Comparison of ENCODE assay signal across 8 cellular contexts in genomic region chr5:108727639-108728565, GRCh38. TPM values are rescaled to one million over a fixed set of nuclear protein-coding genes. Genes with fewer than 3 reads are reported as not detected.
DNase-seq lines count a peak whose midpoint lies in the region; ATAC-seq and TF ChIP-seq lines count a peak whose summit lies in the region.

No MANE protein-coding gene starts in this region.

- in situ Hi-C loops in GM13976 (cut with MboI; ENCODE audit: low sequenced_read_pairs, unreplicated experiment), result no loop called here

- no peaks in the 10 kb centered on the region for H3K36me3 ChIP-seq in ascending aorta
- no peaks in the 10 kb centered on the region for H3K36me3 ChIP-seq in left ventricle myocardium inferior

- intact Hi-C loops in ascending aorta (cut with DNase I), result loop anchor here (1.0 to 5.0 kb wide), 4 partner anchors 20 to 346 kb away; partner anchors contain the start of gene FBXL17
- intact Hi-C loops in left ventricle myocardium inferior (cut with micrococcal nuclease), result no loop called here
- intact Hi-C loops in posterior cingulate gyrus (cut with DNase I), result loop anchor here (2.0 kb wide), 1 partner anchor 21 kb away; no protein-coding TSS in a partner anchor

- H3K4me3 ChIP-seq in ascending aorta, result peak overlapping the region; percentile 81 to 98
- H3K4me3 ChIP-seq in left ventricle myocardium inferior, result peak overlapping the region; percentile 86

- TF ChIP-seq CTCF in GM13976 (IDR thresholded peaks at IDR 0.05; ENCODE audit: borderline replicate concordance, control extremely low read depth, extremely low read depth, insufficient read depth, missing control alignments), result no peak
- no peak for TF ChIP-seq CTCF in ascending aorta (IDR thresholded peaks at IDR 0.05)
- no peak for TF ChIP-seq CTCF in left ventricle myocardium inferior (IDR thresholded peaks at IDR 0.05; ENCODE audit: borderline replicate concordance)

- peaks cover 15 to 18% of the 10 kb centered on the region in 2 donors for H3K27me3 Mint-ChIP-seq in T-cell

- DNase-seq in GM13976 (ENCODE audit: low spot score) (peak; percentile 83), NCI-H128 (lab: John Stamatoyannopoulos, UW; ENCODE audit: unreplicated experiment) (peak; percentile 34), T-cell (peak in 32 of 34 experiments; percentile 9 to 47 (median 22)), ascending aorta (ENCODE audit: low spot score in 2 of 2) (peak; percentile 71 to 94), left ventricle myocardium inferior (peak; percentile 92), posterior cingulate gyrus (peak; percentile 73 to 98 (median 80))
- DNase-seq in NK-92 treated with Interleukin-12 subunit alpha and Interleukin-12 subunit beta, amount 100 ng/mL, for 24 hours (lab: John Stamatoyannopoulos, UW), result no peak

- peaks cover 24 to 30% (median 27%) of the 10 kb centered on the region in 3 donors for H3K4me1 Mint-ChIP-seq in T-cell

- ATAC-seq in HG02678 (IDR thresholded peaks at IDR 0.05; ENCODE audit: unreplicated experiment) (peak; percentile 78), T-cell (replicated peaks in 1 of 4) (peak; percentile 71 to 85 (median 80))

- POLR2A ChIA-PET in T-cell (lab: Charles Lee), result interaction anchor here in 1 of 2 donors (0.7 to 1.1 kb wide), 3 partner anchors 20 to 1162 kb away, joined by 3 to 5 read pairs (median 4); partner anchors contain the start of gene FER

- no peaks in the 10 kb centered on the region for H3K36me3 Mint-ChIP-seq in T-cell

- H3K9me3 Mint-ChIP-seq in T-cell, result no peaks in the 10 kb centered on the region

- H3K27me3 ChIP-seq in ascending aorta, result no peaks in the 10 kb centered on the region
- no peaks in the 10 kb centered on the region for H3K27me3 ChIP-seq in left ventricle myocardium inferior (ENCODE audit: low read depth)

- CTCF ChIA-PET in T-cell (lab: Charles Lee), result interaction anchor here (0.5 to 1.3 kb wide), 3 partner anchors 10 to 40 kb away, joined by 3 to 9 read pairs (median 3); no protein-coding TSS in a partner anchor

- H3K4me1 ChIP-seq in ascending aorta (peaks cover 0 to 8% of the 10 kb centered on the region in 2 donors), left ventricle myocardium inferior (peaks cover 22% of the 10 kb centered on the region)

- peak overlapping the region; percentile 29 to 74 for H3K27ac Mint-ChIP-seq in T-cell

- H3K9me3 ChIP-seq in ascending aorta, result no peaks in the 10 kb centered on the region
- H3K9me3 ChIP-seq in left ventricle myocardium inferior (replicated peaks), result no peaks in the 10 kb centered on the region

- peak overlapping the region; percentile 87 to 95 for H3K27ac ChIP-seq in ascending aorta
- H3K27ac ChIP-seq in left ventricle myocardium inferior (replicated peaks), result peak overlapping the region; percentile 94

- peak overlapping the region; percentile 78 to 79 (median 79) for H3K4me3 Mint-ChIP-seq in T-cell

RNA-seq across cellular contexts. Expression of gene FER, which starts 19.8 kb away (rescaled TPM):
- total RNA-seq in T-cell, result 10 to 100 TPM in 3 of 5 donors, 1 to 10 TPM in 2; 7.0 to 19.6 (median 10.4) TPM
- 11.8 TPM for total RNA-seq in ascending aorta
- total RNA-seq in left ventricle myocardium inferior, result 13.4 TPM
